Comparison of ENCODE assay signal across 1 cellular context in genomic region chr2:237199577-237199976, GRCh38.
A peak's percentile ranks its signal among the peaks of the same experiment; 100 is the strongest.
TF ChIP-seq lines count a peak whose summit lies in the region.

No MANE protein-coding gene starts in this region.

TF ChIP-seq in WTC11, 78 proteins besides CTCF, POLR2A, EP300 and RAD21 (continued from another document):
- 0 out of 2 replicates have a peak, but pooled peaks have one; percentile 54 for TF ChIP-seq FOXP4 (CRISPR knock-in tag; IDR thresholded peaks at IDR 0.05)
- TF ChIP-seq PRRX2 (CRISPR knock-in tag; IDR thresholded peaks at IDR 0.05), result no peak
- no peak for TF ChIP-seq MXD4 (CRISPR knock-in tag; IDR thresholded peaks at IDR 0.05; ENCODE audit: borderline replicate concordance)
- 0 out of 2 replicates have a peak, but pooled peaks have one; percentile 24 for TF ChIP-seq MAX (CRISPR knock-in tag; IDR thresholded peaks at IDR 0.05)
- no peak for TF ChIP-seq IRF1 (CRISPR knock-in tag; IDR thresholded peaks at IDR 0.05)
- TF ChIP-seq TP53 (CRISPR knock-in tag; IDR thresholded peaks at IDR 0.05), result no peak
- TF ChIP-seq RELA (CRISPR knock-in tag; IDR thresholded peaks at IDR 0.05; ENCODE audit: borderline replicate concordance), result no peak
- TF ChIP-seq ZNF219 (CRISPR knock-in tag; IDR thresholded peaks at IDR 0.05; ENCODE audit: borderline replicate concordance), result no peak
- TF ChIP-seq SMAD4 (CRISPR knock-in tag; IDR thresholded peaks at IDR 0.05), result no peak
